In genomic region chr3:52197842-52198625, GRCh38 we compare ENCODE assay signal across 1 cellular context.
TF ChIP-seq lines count a peak whose summit lies in the region.

Gene ALAS1, plus strand, starts transcription at chr3:52198160. Its CDS starts 1,082 bp downstream, at chr3:52199242.

TF ChIP-seq in HepG2, 621 proteins besides CTCF, POLR2A, EP300 and RAD21 (continued from another document and continues in another):
- peak; percentile 32; the same call in 1 of the 2 replicates for TF ChIP-seq AKNA (CRISPR knock-in tag; IDR thresholded peaks at IDR 0.05; ENCODE audit: borderline replicate concordance)
- TF ChIP-seq ZFP91 (CRISPR knock-in tag; IDR thresholded peaks at IDR 0.05; ENCODE audit: borderline replicate concordance): peak; percentile 89
- peak; percentile 59; the same call in 1 of the 2 replicates for TF ChIP-seq HOXA3 (CRISPR knock-in tag; IDR thresholded peaks at IDR 0.05)
- TF ChIP-seq MAZ (IDR thresholded peaks at IDR 0.05; ENCODE audit: borderline replicate concordance, low read depth, low read length): peak; percentile 56; the same call in 1 of the 2 replicates
- peak; percentile 58; the same call in 1 of the 2 replicates for TF ChIP-seq MAZ (CRISPR knock-in tag; IDR thresholded peaks at IDR 0.05; ENCODE audit: low read depth)
- TF ChIP-seq, protein P1, sequence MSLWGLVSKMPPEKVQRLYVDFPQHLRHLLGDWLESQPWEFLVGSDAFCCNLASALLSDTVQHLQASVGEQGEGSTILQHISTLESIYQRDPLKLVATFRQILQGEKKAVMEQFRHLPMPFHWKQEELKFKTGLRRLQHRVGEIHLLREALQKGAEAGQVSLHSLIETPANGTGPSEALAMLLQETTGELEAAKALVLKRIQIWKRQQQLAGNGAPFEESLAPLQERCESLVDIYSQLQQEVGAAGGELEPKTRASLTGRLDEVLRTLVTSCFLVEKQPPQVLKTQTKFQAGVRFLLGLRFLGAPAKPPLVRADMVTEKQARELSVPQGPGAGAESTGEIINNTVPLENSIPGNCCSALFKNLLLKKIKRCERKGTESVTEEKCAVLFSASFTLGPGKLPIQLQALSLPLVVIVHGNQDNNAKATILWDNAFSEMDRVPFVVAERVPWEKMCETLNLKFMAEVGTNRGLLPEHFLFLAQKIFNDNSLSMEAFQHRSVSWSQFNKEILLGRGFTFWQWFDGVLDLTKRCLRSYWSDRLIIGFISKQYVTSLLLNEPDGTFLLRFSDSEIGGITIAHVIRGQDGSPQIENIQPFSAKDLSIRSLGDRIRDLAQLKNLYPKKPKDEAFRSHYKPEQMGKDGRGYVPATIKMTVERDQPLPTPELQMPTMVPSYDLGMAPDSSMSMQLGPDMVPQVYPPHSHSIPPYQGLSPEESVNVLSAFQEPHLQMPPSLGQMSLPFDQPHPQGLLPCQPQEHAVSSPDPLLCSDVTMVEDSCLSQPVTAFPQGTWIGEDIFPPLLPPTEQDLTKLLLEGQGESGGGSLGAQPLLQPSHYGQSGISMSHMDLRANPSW (CRISPR knock-in tag; IDR thresholded peaks at IDR 0.05; ENCODE audit: borderline replicate concordance): no peak
- TF ChIP-seq YY1 (IDR thresholded peaks at IDR 0.05; ENCODE audit: insufficient read depth, insufficient replicate concordance, low read depth, low read length): no peak
- 0 out of 2 replicates have a peak, but pooled peaks have one; percentile 45 for TF ChIP-seq ZBTB2 (CRISPR knock-in tag; IDR thresholded peaks at IDR 0.05; ENCODE audit: low read depth)
- no peak for TF ChIP-seq ZNF547 (CRISPR knock-in tag; IDR thresholded peaks at IDR 0.05)
- 0 out of 2 replicates have a peak, but pooled peaks have one; percentile 74 for TF ChIP-seq ZNF607 (CRISPR knock-in tag; IDR thresholded peaks at IDR 0.05; ENCODE audit: borderline replicate concordance)
- peak; percentile 40; the same call in 1 of the 2 replicates for TF ChIP-seq DMAP1 (CRISPR knock-in tag; IDR thresholded peaks at IDR 0.05)
- TF ChIP-seq ZNF501 (CRISPR knock-in tag; IDR thresholded peaks at IDR 0.05): peak; percentile 79
- TF ChIP-seq NONO (IDR thresholded peaks at IDR 0.05): no peak
- TF ChIP-seq NONO (CRISPR knock-in tag; conservative IDR thresholded peaks at IDR 0.05): peak; percentile 63; the same call in 1 of the 2 replicates
- no peak for TF ChIP-seq PREB (CRISPR knock-in tag; IDR thresholded peaks at IDR 0.05)
- no peak for TF ChIP-seq ZNF552 (CRISPR knock-in tag; IDR thresholded peaks at IDR 0.05; ENCODE audit: borderline replicate concordance)
- 0 out of 2 replicates have a peak, but pooled peaks have one; percentile 33 for TF ChIP-seq HBP1 (CRISPR knock-in tag; IDR thresholded peaks at IDR 0.05; ENCODE audit: low read depth)
- TF ChIP-seq ZNF672 (CRISPR knock-in tag; IDR thresholded peaks at IDR 0.05): no peak
- peak; percentile 74; the same call in 1 of the 2 replicates for TF ChIP-seq ZNF749 (CRISPR knock-in tag; IDR thresholded peaks at IDR 0.05; ENCODE audit: borderline replicate concordance)
- no peak for TF ChIP-seq MBD4 (IDR thresholded peaks at IDR 0.05; ENCODE audit: borderline replicate concordance, low read length)
- TF ChIP-seq SRSF4 (IDR thresholded peaks at IDR 0.05; ENCODE audit: low read depth, low read length, poor library complexity, severe bottlenecking): no peak
- TF ChIP-seq GFI1 (CRISPR knock-in tag; IDR thresholded peaks at IDR 0.05; ENCODE audit: borderline replicate concordance): no peak
- TF ChIP-seq SRY (CRISPR knock-in tag; IDR thresholded peaks at IDR 0.05): peak; percentile 87
- TF ChIP-seq HINFP (CRISPR knock-in tag; IDR thresholded peaks at IDR 0.05; ENCODE audit: low read depth): 0 out of 2 replicates have a peak, but pooled peaks have one; percentile 16
- no peak for TF ChIP-seq ZUFSP (CRISPR knock-in tag; IDR thresholded peaks at IDR 0.05; ENCODE audit: borderline replicate concordance)
- TF ChIP-seq ERF (CRISPR knock-in tag; IDR thresholded peaks at IDR 0.05): peak; percentile 83; the same call in 1 of the 2 replicates
- TF ChIP-seq ONECUT2 (CRISPR knock-in tag; IDR thresholded peaks at IDR 0.05): 0 out of 2 replicates have a peak, but pooled peaks have one; percentile 43
- TF ChIP-seq ESRRA (CRISPR knock-in tag; IDR thresholded peaks at IDR 0.05; ENCODE audit: low read depth): no peak; the same call in 1 of the 2 replicates
- TF ChIP-seq EED (CRISPR knock-in tag; IDR thresholded peaks at IDR 0.05): 0 out of 2 replicates have a peak, but pooled peaks have one; percentile 25
- peak; percentile 94 for TF ChIP-seq RBFOX2 (IDR thresholded peaks at IDR 0.05; ENCODE audit: low read depth, low read length)
- TF ChIP-seq ZNF782 (CRISPR knock-in tag; IDR thresholded peaks at IDR 0.05; ENCODE audit: borderline replicate concordance): 0 out of 2 replicates have a peak, but pooled peaks have one; percentile 49
- peak; percentile 75; the same call in 1 of the 2 replicates for TF ChIP-seq GABPB1 (CRISPR knock-in tag; IDR thresholded peaks at IDR 0.05)
- TF ChIP-seq MYPOP (CRISPR knock-in tag; IDR thresholded peaks at IDR 0.05): 0 out of 2 replicates have a peak, but pooled peaks have one; percentile 68
- TF ChIP-seq SAP130 (CRISPR knock-in tag; IDR thresholded peaks at IDR 0.05; ENCODE audit: low read depth): peak; percentile 79
- TF ChIP-seq MXI1 (IDR thresholded peaks at IDR 0.05; ENCODE audit: borderline replicate concordance, low read depth, low read length): peak; percentile 20; the same call in 1 of the 3 replicates
- 0 out of 2 replicates have a peak, but pooled peaks have one; percentile 36 for TF ChIP-seq ZNF598 (CRISPR knock-in tag; IDR thresholded peaks at IDR 0.05; ENCODE audit: borderline replicate concordance)
- TF ChIP-seq CC2D1A (CRISPR knock-in tag; IDR thresholded peaks at IDR 0.05): no peak
- TF ChIP-seq MZF1 (CRISPR knock-in tag; IDR thresholded peaks at IDR 0.05; ENCODE audit: borderline replicate concordance): no peak
